In genomic region chr11:46700251-46701077, GRCh38 we compare ENCODE assay signal across 8 cellular contexts. TPM values are rescaled to one million over a fixed set of nuclear protein-coding genes. Genes with fewer than 3 reads are reported as not detected.
DNase-seq lines count a peak whose midpoint lies in the region; ATAC-seq, FAIRE-seq and TF ChIP-seq lines count a peak whose summit lies in the region.

TSS of gene ARHGAP1 (minus strand) at chr11:46700619. CDS start at chr11:46696107, 4,512 bp downstream.
TSS of gene ZNF408 (plus strand) at chr11:46701031. CDS start at chr11:46701048, 17 bp downstream.

- H3K4me1 ChIP-seq in body of pancreas: peaks cover 40% of the 10 kb centered on the region

- DNase-seq in NCI-H2107 treated with DMSO at 0.1 percent for 48 hours (lab: John Stamatoyannopoulos, UW; ENCODE audit: unreplicated experiment): peak; percentile 95
- peak; percentile 99 for DNase-seq in body of pancreas
- DNase-seq in iPS DF 19.7 (ENCODE audit: low read depth, low spot score): peak; percentile 89
- peak; percentile 100 for DNase-seq in sciatic nerve (ENCODE audit: low spot score)

- peak; percentile 71 to 93 (median 88) for TF ChIP-seq POLR2A in body of pancreas (IDR thresholded peaks at IDR 0.05)

- intact Hi-C loops in body of pancreas (cut with DNase I): no loop called here
- intact Hi-C loops in sciatic nerve (cut with DNase I): no loop called here

- H3K27me3 ChIP-seq in body of pancreas: no peaks in the 10 kb centered on the region

- ATAC-seq in GM18520 (IDR thresholded peaks at IDR 0.05; ENCODE audit: unreplicated experiment) (peak; percentile 87), HG03064 (IDR thresholded peaks at IDR 0.05; ENCODE audit: low read depth, unreplicated experiment) (peak; percentile 89), body of pancreas (peak; percentile 99), sciatic nerve (peak; percentile 99)

- FAIRE-seq in TTC549 (lab: Jason Lieb, UNC): peak; percentile 86

- H3K9me3 ChIP-seq in body of pancreas: no peaks in the 10 kb centered on the region

- peaks cover 7 to 20% of the 10 kb centered on the region in 2 donors for H3K36me3 ChIP-seq in body of pancreas (replicated peaks in 1 of 2; ENCODE audit: insufficient read depth in 1 of 2, low read depth in 2 of 2)

- 0 to 1% methylated on average over 39 to 43 of the region's 44 CpGs for whole genome bisulfite sequencing in body of pancreas, 2 donors

- no peak for TF ChIP-seq CTCF in 22Rv1 (IDR thresholded peaks at IDR 0.05)
- TF ChIP-seq CTCF in body of pancreas (IDR thresholded peaks at IDR 0.05): peak in 2 of 7 experiments; percentile 2 to 7

- H3K4me3 ChIP-seq in body of pancreas: peak within 1 kb of the TSS; percentile 90 to 99

- H3K27ac ChIP-seq in 22Rv1 (peak within 1 kb of the TSS; percentile 93), body of pancreas (peak within 1 kb of the TSS; percentile 74 to 94 (median 92))

RNA-seq across cellular contexts. Expression of gene ARHGAP1, which starts in this region (rescaled TPM):
- 10 to 100 TPM; 27.8 to 43.5 TPM for total RNA-seq in body of pancreas
- total RNA-seq in sciatic nerve: 78.6 TPM

RNA-seq across cellular contexts. Expression of gene ZNF408, which starts in this region (rescaled TPM):
- total RNA-seq in body of pancreas: 1 to 10 TPM; 6.5 to 7.9 TPM
- total RNA-seq in sciatic nerve: 6.5 TPM

Comparison
In these comparisons a context has a peak if more than half of its experiments do, and no peak if none do; other contexts are left out.
1. Peak in every context shown above with its lines: DNase-seq, ATAC-seq, H3K4me3 ChIP-seq and H3K27ac ChIP-seq.